Comparison of ENCODE assay signal across 2 cellular contexts in the genomic region with DNA sequence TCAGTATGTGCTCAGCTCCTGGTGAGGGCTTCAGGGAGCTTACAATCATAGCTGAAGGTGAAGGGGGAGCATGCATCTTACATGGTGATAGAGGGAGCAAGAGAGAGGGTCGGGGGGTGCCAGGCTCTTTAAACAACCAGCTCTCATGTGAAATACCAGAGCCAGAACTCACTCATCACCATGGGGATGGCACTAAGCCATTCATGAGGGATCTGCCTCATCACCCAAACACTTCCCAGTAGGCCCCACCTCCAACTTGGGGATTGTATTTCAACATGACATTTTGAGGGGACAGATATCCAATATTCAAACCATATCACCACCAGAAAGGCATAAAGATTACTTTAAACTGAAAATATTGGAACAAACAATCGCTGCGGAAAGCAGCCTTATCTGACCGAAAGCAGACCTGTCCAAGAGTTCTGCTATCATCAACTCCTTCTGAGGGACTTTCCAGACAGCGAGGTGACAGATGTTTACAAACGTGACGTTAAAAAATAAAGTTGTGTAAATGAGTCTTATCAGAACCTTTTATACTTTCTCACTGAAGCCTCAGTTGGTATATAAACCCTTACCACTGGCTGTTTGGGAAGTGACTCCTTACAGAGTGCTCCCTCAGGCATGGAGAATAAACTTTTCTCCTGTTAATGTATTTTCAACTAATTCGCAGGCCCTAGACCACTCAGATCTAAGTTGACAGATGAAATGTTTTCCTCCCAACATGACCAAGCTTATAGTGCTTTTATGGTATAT.
TF ChIP-seq lines count a peak whose summit lies in the region.

No MANE protein-coding gene starts in this region.

TF ChIP-seq in IMR-90, 13 proteins besides CTCF, POLR2A, EP300 and RAD21:
- TF ChIP-seq MAFK (IDR thresholded peaks at IDR 0.05; ENCODE audit: low read depth, low read length) (no peak), MXI1 (IDR thresholded peaks at IDR 0.05; ENCODE audit: borderline replicate concordance, low read depth, low read length) (no peak), SMC3 (IDR thresholded peaks at IDR 0.05; ENCODE audit: low read depth, low read length) (no peak), NFE2L2 (IDR thresholded peaks at IDR 0.05; ENCODE audit: low read depth, low read length) (no peak), USF2 (IDR thresholded peaks at IDR 0.05; ENCODE audit: low read depth, low read length) (no peak), MAZ (IDR thresholded peaks at IDR 0.05; ENCODE audit: borderline replicate concordance, low read depth, low read length) (no peak), RCOR1 (IDR thresholded peaks at IDR 0.05; ENCODE audit: insufficient replicate concordance, low read length) (no peak), FOS (IDR thresholded peaks at IDR 0.05; ENCODE audit: low read depth, low read length) (no peak), CHD1 (IDR thresholded peaks at IDR 0.05; ENCODE audit: low read depth, low read length) (no peak), RFX5 (IDR thresholded peaks at IDR 0.05; ENCODE audit: low read depth, low read length) (no peak), BHLHE40 (IDR thresholded peaks at IDR 0.05; ENCODE audit: low read depth, low read length) (no peak), CEBPB (IDR thresholded peaks at IDR 0.05; ENCODE audit: low read depth, low read length) (no peak)
- TF ChIP-seq, protein P1, sequence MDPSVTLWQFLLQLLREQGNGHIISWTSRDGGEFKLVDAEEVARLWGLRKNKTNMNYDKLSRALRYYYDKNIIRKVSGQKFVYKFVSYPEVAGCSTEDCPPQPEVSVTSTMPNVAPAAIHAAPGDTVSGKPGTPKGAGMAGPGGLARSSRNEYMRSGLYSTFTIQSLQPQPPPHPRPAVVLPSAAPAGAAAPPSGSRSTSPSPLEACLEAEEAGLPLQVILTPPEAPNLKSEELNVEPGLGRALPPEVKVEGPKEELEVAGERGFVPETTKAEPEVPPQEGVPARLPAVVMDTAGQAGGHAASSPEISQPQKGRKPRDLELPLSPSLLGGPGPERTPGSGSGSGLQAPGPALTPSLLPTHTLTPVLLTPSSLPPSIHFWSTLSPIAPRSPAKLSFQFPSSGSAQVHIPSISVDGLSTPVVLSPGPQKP (IDR thresholded peaks at IDR 0.05; ENCODE audit: borderline replicate concordance, low read depth, low read length): no peak

TF ChIP-seq in K562, 482 proteins besides CTCF, POLR2A, EP300 and RAD21 (continues in another document):
- no peak for TF ChIP-seq CBX8 (IDR thresholded peaks at IDR 0.05; ENCODE audit: borderline replicate concordance, extremely low read depth, low read depth, low read length, poor library complexity, severe bottlenecking)
- TF ChIP-seq ZHX1 (conservative IDR thresholded peaks at IDR 0.05; ENCODE audit: low read length): no peak
- TF ChIP-seq CBFA2T2 (conservative IDR thresholded peaks at IDR 0.05): peak; percentile 84
- TF ChIP-seq NFXL1 (CRISPR knock-in tag; IDR thresholded peaks at IDR 0.05): no peak
- TF ChIP-seq CBFA2T3 (IDR thresholded peaks at IDR 0.05): peak; percentile 91
- peak in 1 of 2 experiments; percentile 48; a peak in 1 of 4 replicates for TF ChIP-seq RCOR1 (IDR thresholded peaks at IDR 0.05; ENCODE audit: borderline replicate concordance in 1 of 2, low read depth in 2 of 2, low read length in 2 of 2)
- TF ChIP-seq TEAD2 (tag; IDR thresholded peaks at IDR 0.05): no peak
- no peak for TF ChIP-seq DMBX1 (CRISPR knock-in tag; IDR thresholded peaks at IDR 0.05; ENCODE audit: borderline replicate concordance)
- TF ChIP-seq IRF2 (CRISPR knock-in tag; IDR thresholded peaks at IDR 0.05): no peak
- TF ChIP-seq ZNF431 (CRISPR knock-in tag; IDR thresholded peaks at IDR 0.05): 0 out of 2 replicates have a peak, but pooled peaks have one; percentile 12
- no peak for TF ChIP-seq CUX1 (CRISPR knock-in tag; IDR thresholded peaks at IDR 0.05)
- no peak for TF ChIP-seq DACH1 (IDR thresholded peaks at IDR 0.05; ENCODE audit: partially characterized antibody)
- no peak for TF ChIP-seq SRSF3 (IDR thresholded peaks at IDR 0.05; ENCODE audit: insufficient read depth, low read length)
- TF ChIP-seq, protein P2, sequence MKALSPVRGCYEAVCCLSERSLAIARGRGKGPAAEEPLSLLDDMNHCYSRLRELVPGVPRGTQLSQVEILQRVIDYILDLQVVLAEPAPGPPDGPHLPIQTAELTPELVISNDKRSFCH (CRISPR knock-in tag; IDR thresholded peaks at IDR 0.05): no peak
- TF ChIP-seq, protein P2 (tag; IDR thresholded peaks at IDR 0.05): 0 out of 2 replicates have a peak, but pooled peaks have one; percentile 62
- TF ChIP-seq POLR2AphosphoS2 (IDR thresholded peaks at IDR 0.05; ENCODE audit: low read length): no peak
- TF ChIP-seq ZBTB1 (CRISPR knock-in tag; IDR thresholded peaks at IDR 0.05; ENCODE audit: borderline replicate concordance, low read depth): no peak
- no peak for TF ChIP-seq PHF20 (IDR thresholded peaks at IDR 0.05; ENCODE audit: partially characterized antibody)
- TF ChIP-seq HEY1 (CRISPR knock-in tag; IDR thresholded peaks at IDR 0.05; ENCODE audit: borderline replicate concordance): no peak
- peak; percentile 91 for TF ChIP-seq TCF3 (CRISPR knock-in tag; IDR thresholded peaks at IDR 0.05)
- 0 out of 4 replicates have a peak, but pooled peaks have one; percentile 26 to 44 for TF ChIP-seq FOXK2 (conservative IDR thresholded peaks at IDR 0.05 in 1 of 2, IDR thresholded peaks at IDR 0.05 in 1 of 2; ENCODE audit: low read depth in 2 of 2)
- no peak for TF ChIP-seq ATF6 (CRISPR knock-in tag; IDR thresholded peaks at IDR 0.05)
- no peak for TF ChIP-seq LCOR (CRISPR knock-in tag; IDR thresholded peaks at IDR 0.05)
- TF ChIP-seq MTF1 (CRISPR knock-in tag; IDR thresholded peaks at IDR 0.05; ENCODE audit: borderline replicate concordance): no peak
- TF ChIP-seq CREM (IDR thresholded peaks at IDR 0.05; ENCODE audit: low read depth): 0 out of 2 replicates have a peak, but pooled peaks have one; percentile 6
- TF ChIP-seq SMAD4 (CRISPR knock-in tag; conservative IDR thresholded peaks at IDR 0.05): 0 out of 2 replicates have a peak, but pooled peaks have one; percentile 33
- TF ChIP-seq, protein P3, sequence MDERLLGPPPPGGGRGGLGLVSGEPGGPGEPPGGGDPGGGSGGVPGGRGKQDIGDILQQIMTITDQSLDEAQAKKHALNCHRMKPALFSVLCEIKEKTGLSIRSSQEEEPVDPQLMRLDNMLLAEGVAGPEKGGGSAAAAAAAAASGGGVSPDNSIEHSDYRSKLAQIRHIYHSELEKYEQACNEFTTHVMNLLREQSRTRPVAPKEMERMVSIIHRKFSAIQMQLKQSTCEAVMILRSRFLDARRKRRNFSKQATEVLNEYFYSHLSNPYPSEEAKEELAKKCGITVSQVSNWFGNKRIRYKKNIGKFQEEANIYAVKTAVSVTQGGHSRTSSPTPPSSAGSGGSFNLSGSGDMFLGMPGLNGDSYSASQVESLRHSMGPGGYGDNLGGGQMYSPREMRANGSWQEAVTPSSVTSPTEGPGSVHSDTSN (CRISPR knock-in tag; IDR thresholded peaks at IDR 0.05; ENCODE audit: low read depth): no peak
- TF ChIP-seq, protein P3 (tag; conservative IDR thresholded peaks at IDR 0.05; ENCODE audit: low read depth): peak; percentile 69
- peak; percentile 70 for TF ChIP-seq MTA2 (IDR thresholded peaks at IDR 0.05; ENCODE audit: low read depth)
- TF ChIP-seq ADNP (tag; IDR thresholded peaks at IDR 0.05): 0 out of 2 replicates have a peak, but pooled peaks have one; percentile 54
- TF ChIP-seq CTBP1 (IDR thresholded peaks at IDR 0.05; ENCODE audit: borderline replicate concordance): no peak
- TF ChIP-seq ZNF311 (CRISPR knock-in tag; IDR thresholded peaks at IDR 0.05): no peak
- TF ChIP-seq PCBP1 (IDR thresholded peaks at IDR 0.05; ENCODE audit: low read depth, low read length, poor library complexity, severe bottlenecking): no peak
- no peak for TF ChIP-seq PYGO2 (tag; IDR thresholded peaks at IDR 0.05)
- no peak for TF ChIP-seq CBX2 (IDR thresholded peaks at IDR 0.05; ENCODE audit: insufficient read depth, low read length, poor library complexity, severe bottlenecking)
- TF ChIP-seq KLF16 (IDR thresholded peaks at IDR 0.05): peak; percentile 59
- TF ChIP-seq PTTG1 (tag; IDR thresholded peaks at IDR 0.05; ENCODE audit: low read depth): no peak
- TF ChIP-seq RNF219 (CRISPR knock-in tag; IDR thresholded peaks at IDR 0.05): no peak
